ENCODE assay signal across 8 cellular contexts in genomic region chr12:56189336-56189917, GRCh38. TPM values are rescaled to one million over a fixed set of nuclear protein-coding genes. Genes with fewer than 3 reads are reported as not detected.
DNase-seq lines count a peak whose midpoint lies in the region; ATAC-seq and TF ChIP-seq lines count a peak whose summit lies in the region.

Gene SMARCC2 (minus strand): TSS chr12:56189483. CDS start chr12:56189461, 22 bp downstream.

- H3K27ac Mint-ChIP-seq in activated CD4-positive, alpha-beta T cell treated with anti-CD3 and anti-CD28 coated beads, Interleukin-2, amount 10 ng/mL, durations not matched to agents 7 days and 5 days = peak within 1 kb of the TSS; percentile 93

- ATAC-seq in GM19023 (IDR thresholded peaks at IDR 0.05; ENCODE audit: unreplicated experiment) (peak; percentile 67), HG03354 (IDR thresholded peaks at IDR 0.05; ENCODE audit: poor library complexity, severe bottlenecking, unreplicated experiment) (peak; percentile 75), left lobe of liver (peak; percentile 91)

- TF ChIP-seq CTCF in AG09309 (IDR thresholded peaks at IDR 0.05; ENCODE audit: control insufficient read depth, insufficient read depth, low read depth, low read length, missing control alignments) = peak; percentile 75

- peak within 1 kb of the TSS; percentile 90 for H3K4me3 Mint-ChIP-seq in activated CD4-positive, alpha-beta T cell treated with anti-CD3 and anti-CD28 coated beads, Interleukin-2, amount 10 ng/mL, durations not matched to agents 7 days and 5 days

- peaks cover 39% of the 10 kb centered on the region for H3K36me3 Mint-ChIP-seq in activated CD4-positive, alpha-beta T cell treated with anti-CD3 and anti-CD28 coated beads, Interleukin-2, amount 10 ng/mL, durations not matched to agents 7 days and 5 days (ENCODE audit: low read depth)

- peak within 1 kb of the TSS; percentile 92 for H3K4me3 ChIP-seq in AG09309 (ENCODE audit: control insufficient read depth, low read depth, low read length)

- POLR2A ChIA-PET in activated CD4-positive, alpha-beta T cell treated with anti-CD3 and anti-CD28 coated beads, Interleukin-2, amount 10 ng/mL, durations not matched to agents 7 days and 5 days (lab: Charles Lee) = interaction anchor here (0.6 to 1.4 kb wide), 5 partner anchors 31 to 85 kb away, joined by 3 to 5 read pairs (median 4); partner anchors contain the start of genes ESYT1, MYL6, PA2G4 and RNF41

- no peaks in the 10 kb centered on the region for H3K27me3 Mint-ChIP-seq in activated CD4-positive, alpha-beta T cell treated with anti-CD3 and anti-CD28 coated beads, Interleukin-2, amount 10 ng/mL, durations not matched to agents 7 days and 5 days

- H3K9me3 Mint-ChIP-seq in activated CD4-positive, alpha-beta T cell treated with anti-CD3 and anti-CD28 coated beads, Interleukin-2, amount 10 ng/mL, durations not matched to agents 7 days and 5 days = no peaks in the 10 kb centered on the region

- CTCF ChIA-PET in activated CD4-positive, alpha-beta T cell treated with anti-CD3 and anti-CD28 coated beads, Interleukin-2, amount 10 ng/mL, durations not matched to agents 7 days and 5 days (lab: Charles Lee) = interaction anchor here (0.5 to 6.7 kb wide), 75 partner anchors 9 to 813 kb away, joined by 3 to 99 read pairs (median 5); partner anchors contain the start of genes ANKRD52, CNPY2, DNAJC14 and ESYT1

- peaks cover 58% of the 10 kb centered on the region for H3K4me1 Mint-ChIP-seq in activated CD4-positive, alpha-beta T cell treated with anti-CD3 and anti-CD28 coated beads, Interleukin-2, amount 10 ng/mL, durations not matched to agents 7 days and 5 days

- DNase-seq in AG09309 (ENCODE audit: low read depth) (peak; percentile 56), NCI-H524 (lab: John Stamatoyannopoulos, UW) (peak; percentile 60 to 85), dedifferentiated amniotic fluid mesenchymal stem cell (ENCODE audit: extremely low spot score) (peak; percentile 85), left lobe of liver (ENCODE audit: low spot score) (peak; percentile 88)
- peak; percentile 86 for DNase-seq in activated CD4-positive, alpha-beta T cell treated with anti-CD3 and anti-CD28 coated beads, Interleukin-2, amount 10 ng/mL, durations not matched to agents 7 days and 5 days
- peak; percentile 85 to 89 for DNase-seq in stimulated activated CD4-positive, alpha-beta T cell treated with anti-CD3 and anti-CD28 coated beads, Interleukin-2, amount 100 ng/mL, for 24 hours

RNA-seq across cellular contexts. Expression of gene SMARCC2, which starts in this region (rescaled TPM):
- total RNA-seq in activated CD4-positive, alpha-beta T cell treated with anti-CD3 and anti-CD28 coated beads, Interleukin-2, amount 10 ng/mL, durations not matched to agents 7 days and 5 days = 100 to 1,000 TPM; 140 to 173 TPM
- total RNA-seq in left lobe of liver = 27.6 TPM

Comparison
In these comparisons a context has a peak if more than half of its experiments do, and no peak if none do; other contexts are left out.
1. Peak in every context shown above with its lines: DNase-seq, ATAC-seq and H3K4me3 ChIP-seq.